In genomic region chr9:100472725-100473261, GRCh38 we compare ENCODE assay signal across 8 cellular contexts. TPM values are rescaled to one million over a fixed set of nuclear protein-coding genes. Genes with fewer than 3 reads are reported as not detected.
A peak's percentile ranks its signal among the peaks of the same experiment; 100 is the strongest.
DNase-seq lines count a peak whose midpoint lies in the region; ATAC-seq and TF ChIP-seq lines count a peak whose summit lies in the region.

TMEFF1 (plus strand) TSS chr9:100473149; CDS start chr9:100473545, 396 bp downstream.

- peak; percentile 43 for ATAC-seq in GM18519 (IDR thresholded peaks at IDR 0.05; ENCODE audit: low FRiP score, unreplicated experiment)
- ATAC-seq in HG03432 (IDR thresholded peaks at IDR 0.05; ENCODE audit: unreplicated experiment) = peak; percentile 69
- ATAC-seq in sciatic nerve = peak; percentile 55

- no peaks in the 10 kb centered on the region for H3K27me3 ChIP-seq in SJCRH30

- intact Hi-C loops in sciatic nerve (cut with DNase I) = no loop called here

- peaks cover 6% of the 10 kb centered on the region; the same call in 1 of the 2 replicates for H3K4me1 ChIP-seq in SJCRH30

- peak; percentile 39 for TF ChIP-seq CTCF in 22Rv1 (IDR thresholded peaks at IDR 0.05)

- no peaks in the 10 kb centered on the region for H3K9me3 ChIP-seq in SJCRH30 (replicated peaks)

- H3K4me3 ChIP-seq in SJCRH30 = peak within 1 kb of the TSS; percentile 82

- no peak within 1 kb of the TSS for H3K27ac ChIP-seq in 22Rv1
- H3K27ac ChIP-seq in SJCRH30 = peak within 1 kb of the TSS; percentile 29; the same call in 1 of the 2 replicates
- H3K27ac ChIP-seq in angular gyrus (ENCODE audit: low read depth, low read length) = peak within 1 kb of the TSS; percentile 80

- peak; percentile 79 to 83 for DNase-seq in SJCRH30
- DNase-seq in hepatic stellate cell (ENCODE audit: low spot score) = peak; percentile 55
- no peak for DNase-seq in sciatic nerve (ENCODE audit: low spot score)
- no peak for DNase-seq in MV-4-11 (lab: John Stamatoyannopoulos, UW)

- H3K36me3 ChIP-seq in SJCRH30 = no peaks in the 10 kb centered on the region

RNA-seq across cellular contexts. Expression of gene TMEFF1, which starts in this region (rescaled TPM):
- total RNA-seq in SJCRH30 (2014; rRNA removed; shearing (Covaris generic)) = 19.8 and 20.6 TPM in 2 replicates
- 1.5 TPM for total RNA-seq in sciatic nerve

Comparison
In these comparisons a context has a peak if more than half of its experiments do, and no peak if none do; other contexts are left out.
1. DNase-seq: peak in SJCRH30 (2 of 2) and hepatic stellate cell (single experiment); none in sciatic nerve (single experiment) and MV-4-11 (single experiment).
2. Peak in every context shown above with its lines, with median percentiles within 50 percentile points of each other: ATAC-seq.